In genomic region chr1:117367769-117368059, GRCh38 we compare ENCODE assay signal across 8 cellular contexts. TPM values are rescaled to one million over a fixed set of nuclear protein-coding genes. Genes with fewer than 3 reads are reported as not detected.
DNase-seq lines count a peak whose midpoint lies in the region; ATAC-seq, FAIRE-seq and TF ChIP-seq lines count a peak whose summit lies in the region.

No MANE protein-coding gene starts in this region.

- TF ChIP-seq CTCF in DOHH2 (IDR thresholded peaks at IDR 0.05; ENCODE audit: low read depth, low read length, poor library complexity, severe bottlenecking) = no peak

- H3K9me2 ChIP-seq in DOHH2 (replicated peaks; ENCODE audit: control insufficient read depth, low read length) = no peaks in the 10 kb centered on the region

- H3K4me1 ChIP-seq in DOHH2 (ENCODE audit: control insufficient read depth, low read length) (peaks cover 28% of the 10 kb centered on the region), iPS-15b (ENCODE audit: control insufficient read depth, insufficient read depth, low read length) (peaks cover 4% of the 10 kb centered on the region), subcutaneous abdominal adipose tissue (ENCODE audit: control insufficient read depth in 5 of 5, insufficient read depth in 5 of 5, low read length in 5 of 5) (peaks cover 2 to 72% (median 61%) of the 10 kb centered on the region in 5 donors)

- no peaks in the 10 kb centered on the region for H3K9me3 ChIP-seq in DOHH2 (ENCODE audit: control insufficient read depth, insufficient read depth, low read length)
- no peaks in the 10 kb centered on the region for H3K9me3 ChIP-seq in iPS-15b (ENCODE audit: control insufficient read depth, insufficient read depth, low read length)
- no peaks in the 10 kb centered on the region for H3K9me3 ChIP-seq in subcutaneous abdominal adipose tissue (ENCODE audit: control insufficient read depth in 5 of 5, low read length in 5 of 5)

- H3K36me3 ChIP-seq in DOHH2 (ENCODE audit: control insufficient read depth, low read length) (peaks cover 2% of the 10 kb centered on the region; the same call in 1 of the 2 replicates), iPS-15b (ENCODE audit: control insufficient read depth, insufficient read depth, low read length) (no peaks in the 10 kb centered on the region), subcutaneous abdominal adipose tissue (ENCODE audit: control insufficient read depth in 5 of 5, insufficient read depth in 5 of 5, low read length in 5 of 5) (no peaks in the 10 kb centered on the region)

- H3K4me2 ChIP-seq in DOHH2 (ENCODE audit: low read length) = peak overlapping the region; percentile 82

- H3K27ac ChIP-seq in DOHH2 (ENCODE audit: low read depth, low read length) = peak overlapping the region; percentile 68
- H3K27ac ChIP-seq in subcutaneous abdominal adipose tissue (ENCODE audit: low read depth, low read length) = peak overlapping the region; percentile 88

- FAIRE-seq in H54 (lab: Jason Lieb, UNC) = no peak

- H3K27me3 ChIP-seq in DOHH2 (ENCODE audit: control insufficient read depth, low read length) = no peaks in the 10 kb centered on the region
- H3K27me3 ChIP-seq in iPS-15b (ENCODE audit: control insufficient read depth, insufficient read depth, low read length) = peaks cover 17% of the 10 kb centered on the region
- no peaks in the 10 kb centered on the region for H3K27me3 ChIP-seq in subcutaneous abdominal adipose tissue (ENCODE audit: control insufficient read depth in 5 of 5, insufficient read depth in 4 of 5, low read length in 5 of 5)

- peak overlapping the region; percentile 88 for H3K4me3 Mint-ChIP-seq in activated T-helper 2 cell treated with anti-CD3 and anti-CD28 coated beads, Interferon-gamma antibody, Interleukin-2, Interleukin-4, amounts not matched to agents 10 μg/mL and 5 μg/mL and 100 μg/mL, durations not matched to agents 14 hours and 24 hours and 36 hours (ENCODE audit: low read depth)

- no peaks in the 10 kb centered on the region for H3F3A ChIP-seq in DOHH2 (ENCODE audit: control insufficient read depth, insufficient read depth)

- H3K9ac ChIP-seq in iPS-15b (ENCODE audit: low read depth, low read length) = peak overlapping the region; percentile 47
- H3K9ac ChIP-seq in subcutaneous abdominal adipose tissue (ENCODE audit: low read length in 5 of 5) = peak overlapping the region; percentile 89 to 96 (median 93)

- peak overlapping the region; percentile 85 for H3K4me3 ChIP-seq in DOHH2 (ENCODE audit: low read length)
- peak overlapping the region; percentile 87 for H3K4me3 ChIP-seq in iPS-15b (ENCODE audit: low read depth, low read length)
- peak overlapping the region; percentile 88 to 90 (median 89) for H3K4me3 ChIP-seq in subcutaneous abdominal adipose tissue (ENCODE audit: low read depth in 1 of 5, low read length in 5 of 5)

- peak; percentile 1 for ATAC-seq in HG02970 (IDR thresholded peaks at IDR 0.05; ENCODE audit: low FRiP score, unreplicated experiment)

- no peak for TF ChIP-seq POLR2A in H54 (IDR thresholded peaks at IDR 0.05; ENCODE audit: low read depth, low read length)

- H3K27ac Mint-ChIP-seq in activated T-helper 2 cell treated with anti-CD3 and anti-CD28 coated beads, Interferon-gamma antibody, Interleukin-2, Interleukin-4, amounts not matched to agents 10 μg/mL and 5 μg/mL and 100 μg/mL, durations not matched to agents 14 hours and 24 hours and 36 hours = peak overlapping the region; percentile 66

- no peak for DNase-seq in activated T-helper 2 cell treated with anti-CD3 and anti-CD28 coated beads, Interferon-gamma antibody, Interleukin-2, Interleukin-4, amounts not matched to agents 10 μg/mL and 5 μg/mL and 100 μg/mL, durations not matched to agents 14 hours and 24 hours and 36 hours (ENCODE audit: low spot score)
- DNase-seq in H54 (ENCODE audit: insufficient read length, low spot score) (no peak), SKM-1 treated with dmso at 0.1 percent for 144 hours (lab: John Stamatoyannopoulos, UW; ENCODE audit: unreplicated experiment) (no peak), posterior vena cava (ENCODE audit: low spot score) (no peak)

- H3K79me2 ChIP-seq in DOHH2 (ENCODE audit: control insufficient read depth, low read length) = peaks cover 67% of the 10 kb centered on the region

- H4K20me1 ChIP-seq in DOHH2 (ENCODE audit: control insufficient read depth, insufficient read depth, low read depth, low read length) = peaks cover 9% of the 10 kb centered on the region

- H3K36me3 Mint-ChIP-seq in activated T-helper 2 cell treated with anti-CD3 and anti-CD28 coated beads, Interferon-gamma antibody, Interleukin-2, Interleukin-4, amounts not matched to agents 10 μg/mL and 5 μg/mL and 100 μg/mL, durations not matched to agents 14 hours and 24 hours and 36 hours (ENCODE audit: low read depth) = peaks cover 7% of the 10 kb centered on the region

- peaks cover 56% of the 10 kb centered on the region for H3K4me1 Mint-ChIP-seq in activated T-helper 2 cell treated with anti-CD3 and anti-CD28 coated beads, Interferon-gamma antibody, Interleukin-2, Interleukin-4, amounts not matched to agents 10 μg/mL and 5 μg/mL and 100 μg/mL, durations not matched to agents 14 hours and 24 hours and 36 hours (ENCODE audit: low read depth)

- intact Hi-C loops in activated T-helper 2 cell treated with anti-CD3 and anti-CD28 coated beads, Interferon-gamma antibody, Interleukin-2, Interleukin-4, amounts not matched to agents 10 μg/mL and 5 μg/mL and 100 μg/mL, durations not matched to agents 14 hours and 24 hours and 36 hours (cut with micrococcal nuclease) = loop anchor here (1.0 to 10.0 kb wide), 5 partner anchors 243 to 562 kb away; partner anchors contain the start of genes GDAP2, TRIM45, TTF2 and WDR3
- intact Hi-C loops in posterior vena cava (cut with DNase I) = no loop called here

- H3K9me3 Mint-ChIP-seq in activated T-helper 2 cell treated with anti-CD3 and anti-CD28 coated beads, Interferon-gamma antibody, Interleukin-2, Interleukin-4, amounts not matched to agents 10 μg/mL and 5 μg/mL and 100 μg/mL, durations not matched to agents 14 hours and 24 hours and 36 hours = no peaks in the 10 kb centered on the region

- H3K27me3 Mint-ChIP-seq in activated T-helper 2 cell treated with anti-CD3 and anti-CD28 coated beads, Interferon-gamma antibody, Interleukin-2, Interleukin-4, amounts not matched to agents 10 μg/mL and 5 μg/mL and 100 μg/mL, durations not matched to agents 14 hours and 24 hours and 36 hours (ENCODE audit: low read depth) = no peaks in the 10 kb centered on the region

RNA-seq across cellular contexts. Expression of gene MAN1A2, which starts 0.5 kb away (rescaled TPM):
- total RNA-seq in activated T-helper 2 cell treated with anti-CD3 and anti-CD28 coated beads, Interferon-gamma antibody, Interleukin-2, Interleukin-4, amounts not matched to agents 10 μg/mL and 5 μg/mL and 100 μg/mL, durations not matched to agents 14 hours and 24 hours and 36 hours = 26.0 and 27.1 TPM in 2 replicates
- 10 to 100 TPM; 47.3 to 48.7 TPM for total RNA-seq in posterior vena cava
